16 cellular contexts compared by ENCODE assay signal in the genomic region with DNA sequence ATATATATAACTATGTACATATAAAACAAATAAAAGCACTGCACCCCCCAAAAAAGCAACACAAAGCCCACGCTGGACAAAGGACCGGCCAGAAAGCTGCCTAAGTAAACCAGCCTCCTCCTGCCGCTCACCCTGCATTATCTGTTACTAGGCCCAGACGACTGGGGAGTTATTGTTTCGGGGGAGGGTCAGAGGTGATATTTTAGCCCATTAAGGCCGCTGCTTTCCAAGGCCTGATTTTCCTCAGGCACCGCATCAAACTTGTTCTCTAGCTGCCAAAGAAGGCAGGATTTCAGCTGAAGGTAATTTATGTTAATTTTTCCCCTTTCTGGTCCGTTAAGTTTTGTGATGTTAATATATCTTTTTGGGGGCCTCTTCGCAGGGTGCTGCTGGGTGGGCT.
"Had no signal": no experiment of that assay in that cellular context is flagged by ENCODE, and none has a peak within 500 bp of the region (broad histone marks: within the 10 kb centered on the region; RNA-seq: fewer than 3 reads in every experiment).

No MANE protein-coding gene starts in this region.

- H3K36me3 ChIP-seq: prostate gland, upper lobe of right lung had no signal

- H3K4me3 Mint-ChIP-seq: activated CD4-positive, alpha-beta memory T cell treated with anti-CD3 and anti-CD28 coated beads, Interleukin-2, amount 10 ng/mL, durations not matched to agents 7 days and 5 days; activated CD4-positive, alpha-beta T cell treated with anti-CD3 and anti-CD28 coated beads, Interleukin-2, amount 10 ng/mL, durations not matched to agents 24 days and 14 days; activated naive CD4-positive, alpha-beta T cell treated with anti-CD3 and anti-CD28 coated beads, Interleukin-2, amount 10 ng/mL, durations not matched to agents 7 days and 5 days; activated T-cell treated with anti-CD3 and anti-CD28 coated beads, Interleukin-2, amount 50 U/mL, for 72 hours; natural killer cell treated with Interleukin-12 subunit alpha and Interleukin-12 subunit beta and Interleukin-15 and Interleukin-18, amount 100 ng/mL, for 72 hours had no signal

- H3K4me3 ChIP-seq: prostate gland, upper lobe of right lung had no signal

- DNase-seq: activated CD4-positive, alpha-beta memory T cell treated with anti-CD3 and anti-CD28 coated beads, Interleukin-2, amount 10 ng/mL, durations not matched to agents 7 days and 5 days; activated CD4-positive, alpha-beta T cell treated with anti-CD3 and anti-CD28 coated beads, Interleukin-2, amount 10 ng/mL, durations not matched to agents 24 days and 14 days; activated effector memory CD4-positive, alpha-beta T cell treated with anti-CD3 and anti-CD28 coated beads, Interleukin-2, amount 50 U/mL, for 16 hours; activated naive CD4-positive, alpha-beta T cell treated with anti-CD3 and anti-CD28 coated beads, Interleukin-2, amount 10 ng/mL, durations not matched to agents 7 days and 5 days; activated T-cell treated with anti-CD3 and anti-CD28 coated beads, Interleukin-2, amount 50 U/mL, for 72 hours; amygdala; cortex of kidney; kidney glomerular epithelial cell; left ventricle myocardium superior; mammary epithelial cell; stimulated activated CD4-positive, alpha-beta T cell treated with anti-CD3 and anti-CD28 coated beads, Interleukin-4, amount 100 ng/mL, for 4 hours; stimulated activated naive CD8-positive, alpha-beta T cell treated with anti-CD3 and anti-CD28 coated beads, Interleukin-15, Interleukin-2, amounts not matched to agents 100 U/mL and 50 U/mL, for 24 hours; upper lobe of right lung had no signal

- H3K9me3 ChIP-seq: prostate gland, upper lobe of right lung had no signal

- H3K36me3 Mint-ChIP-seq: activated naive CD4-positive, alpha-beta T cell treated with anti-CD3 and anti-CD28 coated beads, Interleukin-2, amount 10 ng/mL, durations not matched to agents 7 days and 5 days; natural killer cell treated with Interleukin-12 subunit alpha and Interleukin-12 subunit beta and Interleukin-15 and Interleukin-18, amount 100 ng/mL, for 72 hours had no signal

- H3K27me3 ChIP-seq: upper lobe of right lung had no signal

- ATAC-seq: activated CD4-positive, CD25-positive, alpha-beta regulatory T cell treated with anti-CD3 and anti-CD28 coated beads, Interleukin-2, amount 50 U/mL, for 24 hours; activated T-cell treated with anti-CD3 and anti-CD28 coated beads, Interleukin-2, amount 50 U/mL, for 72 hours; left ventricle myocardium superior; natural killer cell treated with Interleukin-12 subunit alpha and Interleukin-12 subunit beta and Interleukin-15 and Interleukin-18, amount 100 ng/mL, for 72 hours; stimulated activated naive CD8-positive, alpha-beta T cell treated with anti-CD3 and anti-CD28 coated beads, Interleukin-15, Interleukin-2, amounts not matched to agents 100 U/mL and 50 U/mL, for 24 hours; upper lobe of right lung had no signal

- H3K27ac ChIP-seq: prostate gland, upper lobe of right lung had no signal

- H3K4me1 ChIP-seq: prostate gland, upper lobe of right lung had no signal

- H3K4me1 Mint-ChIP-seq: activated CD4-positive, alpha-beta memory T cell treated with anti-CD3 and anti-CD28 coated beads, Interleukin-2, amount 10 ng/mL, durations not matched to agents 7 days and 5 days; activated CD4-positive, alpha-beta T cell treated with anti-CD3 and anti-CD28 coated beads, Interleukin-2, amount 10 ng/mL, durations not matched to agents 24 days and 14 days; activated naive CD4-positive, alpha-beta T cell treated with anti-CD3 and anti-CD28 coated beads, Interleukin-2, amount 10 ng/mL, durations not matched to agents 7 days and 5 days had no signal

- H3K27ac Mint-ChIP-seq: activated CD4-positive, alpha-beta memory T cell treated with anti-CD3 and anti-CD28 coated beads, Interleukin-2, amount 10 ng/mL, durations not matched to agents 7 days and 5 days; activated CD4-positive, alpha-beta T cell treated with anti-CD3 and anti-CD28 coated beads, Interleukin-2, amount 10 ng/mL, durations not matched to agents 24 days and 14 days; activated naive CD4-positive, alpha-beta T cell treated with anti-CD3 and anti-CD28 coated beads, Interleukin-2, amount 10 ng/mL, durations not matched to agents 7 days and 5 days; activated T-cell treated with anti-CD3 and anti-CD28 coated beads, Interleukin-2, amount 50 U/mL, for 72 hours; natural killer cell treated with Interleukin-12 subunit alpha and Interleukin-12 subunit beta and Interleukin-15 and Interleukin-18, amount 100 ng/mL, for 72 hours had no signal

- H3K9me3 Mint-ChIP-seq: activated CD4-positive, alpha-beta memory T cell treated with anti-CD3 and anti-CD28 coated beads, Interleukin-2, amount 10 ng/mL, durations not matched to agents 7 days and 5 days; activated CD4-positive, alpha-beta T cell treated with anti-CD3 and anti-CD28 coated beads, Interleukin-2, amount 10 ng/mL, durations not matched to agents 24 days and 14 days; activated naive CD4-positive, alpha-beta T cell treated with anti-CD3 and anti-CD28 coated beads, Interleukin-2, amount 10 ng/mL, durations not matched to agents 7 days and 5 days; activated T-cell treated with anti-CD3 and anti-CD28 coated beads, Interleukin-2, amount 50 U/mL, for 72 hours; natural killer cell treated with Interleukin-12 subunit alpha and Interleukin-12 subunit beta and Interleukin-15 and Interleukin-18, amount 100 ng/mL, for 72 hours had no signal
